Comparison of ENCODE assay signal across 18 cellular contexts in the genomic region with DNA sequence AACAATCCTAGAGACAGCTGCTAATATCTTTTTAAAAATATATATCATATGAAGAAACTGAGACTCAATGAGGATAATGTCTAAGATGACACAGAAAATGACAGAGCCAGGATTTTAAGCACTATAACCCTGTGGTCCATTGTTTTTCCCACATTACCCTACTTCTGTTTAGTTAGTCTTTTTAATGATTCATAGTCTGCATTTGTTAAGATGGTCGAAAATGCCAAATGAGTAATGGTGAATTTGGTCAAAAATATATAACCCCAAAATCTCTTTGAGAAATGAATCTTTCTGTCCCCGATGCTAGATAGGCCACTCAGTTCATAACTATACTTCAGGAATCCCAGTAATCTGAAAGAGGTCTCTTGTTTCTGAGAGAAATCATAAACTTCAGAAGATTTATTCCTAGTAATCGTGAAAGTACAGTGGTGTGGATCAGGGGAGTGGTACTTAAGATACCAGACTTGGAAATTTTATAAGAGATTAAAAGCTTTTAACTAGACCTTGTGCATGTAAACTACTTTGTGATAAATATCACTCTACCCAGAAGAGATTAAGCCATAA.
"Had no signal": no experiment of that assay in that cellular context is flagged by ENCODE, and none has a peak within 500 bp of the region (broad histone marks: within the 10 kb centered on the region; RNA-seq: fewer than 3 reads in every experiment).

No MANE protein-coding gene starts in this region.

- ATAC-seq: activated CD4-positive, alpha-beta T cell treated with anti-CD3 and anti-CD28 coated beads for 36 hours; left colon; mucosa of descending colon; naive thymus-derived CD8-positive, alpha-beta T cell; right lobe of liver; stimulated activated naive CD8-positive, alpha-beta T cell treated with anti-CD3 and anti-CD28 coated beads, Interleukin-15, amount 100 ng/mL, for 72 hours had no signal

- H3K36me3 ChIP-seq: prostate gland had no signal

- DNase-seq: activated CD4-positive, alpha-beta memory T cell treated with anti-CD3 and anti-CD28 coated beads, Interleukin-2, amount 10 ng/mL, durations not matched to agents 7 days and 5 days; activated CD4-positive, alpha-beta T cell treated with anti-CD3 and anti-CD28 coated beads for 36 hours; activated T-cell treated with anti-CD3 and anti-CD28 coated beads, Interleukin-2, amount 50 U/mL, for 72 hours; central memory CD4-positive, alpha-beta T cell; glutamatergic neuron; immature natural killer cell; left colon; mucosa of descending colon; naive thymus-derived CD8-positive, alpha-beta T cell; right lobe of liver; stimulated activated CD4-positive, alpha-beta T cell treated with anti-CD3 and anti-CD28 coated beads, Interleukin-12 subunit alpha, Interleukin-12 subunit beta, amount 100 ng/mL, for 4 hours; stimulated activated CD4-positive, alpha-beta T cell treated with anti-CD3 and anti-CD28 coated beads, Interleukin-4, amount 100 ng/mL, for 1 hour; stimulated activated CD8-positive, alpha-beta memory T cell treated with anti-CD3 and anti-CD28 coated beads, Interleukin-4, amount 100 ng/mL, for 48 hours; stimulated activated naive CD8-positive, alpha-beta T cell treated with anti-CD3 and anti-CD28 coated beads, Interleukin-15, amount 100 ng/mL, for 72 hours; T-helper 9 cell; testis; WERI-Rb-1 had no signal

- H3K4me1 ChIP-seq: prostate gland had no signal

- H3K27me3 ChIP-seq: right lobe of liver, testis had no signal

- H3K27ac ChIP-seq: right lobe of liver, testis, WERI-Rb-1 had no signal

- H3K9me3 ChIP-seq: mucosa of descending colon, prostate gland, right lobe of liver, testis had no signal

- H3K4me3 ChIP-seq: mucosa of descending colon, prostate gland, right lobe of liver, testis had no signal
